Comparison of ENCODE assay signal across 1 cellular context in genomic region chr13:41496420-41497234, GRCh38.
TF ChIP-seq lines count a peak whose summit lies in the region.

No MANE protein-coding gene starts in this region.

TF ChIP-seq in H1, 55 proteins besides CTCF, POLR2A, EP300 and RAD21:
- TF ChIP-seq, protein P1, sequence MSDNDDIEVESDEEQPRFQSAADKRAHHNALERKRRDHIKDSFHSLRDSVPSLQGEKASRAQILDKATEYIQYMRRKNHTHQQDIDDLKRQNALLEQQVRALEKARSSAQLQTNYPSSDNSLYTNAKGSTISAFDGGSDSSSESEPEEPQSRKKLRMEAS (IDR thresholded peaks at IDR 0.05) = 0 out of 2 replicates have a peak, but pooled peaks have one; percentile 20
- TF ChIP-seq RNF2 (IDR thresholded peaks at IDR 0.05; ENCODE audit: borderline replicate concordance, low read depth, low read length, missing control alignments, poor library complexity, severe bottlenecking) = no peak
- peak; percentile 69 for TF ChIP-seq E2F6 (IDR thresholded peaks at IDR 0.05)
- no peak for TF ChIP-seq JUN (IDR thresholded peaks at IDR 0.05; ENCODE audit: low read depth, low read length)
